In the genomic region with DNA sequence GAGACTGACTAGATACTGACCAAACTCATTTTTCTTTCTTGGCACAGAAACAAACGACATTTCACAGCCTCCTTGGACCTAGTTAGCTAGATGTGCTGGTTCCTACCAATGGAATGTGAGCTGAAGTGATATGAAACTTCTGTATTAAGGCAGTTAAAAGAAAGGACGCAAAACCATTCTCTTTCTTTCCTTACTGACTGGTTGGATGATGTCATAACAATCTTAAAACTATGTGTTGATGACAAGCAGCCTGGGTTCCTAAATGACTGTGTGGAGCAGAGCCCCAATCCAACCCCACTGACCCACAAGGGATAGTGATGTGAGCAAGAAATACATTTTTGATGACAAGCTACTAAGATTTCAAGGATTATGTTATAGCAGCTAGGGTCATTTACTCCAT, we compare ENCODE assay signal across 8 cellular contexts.
"Had no signal": no experiment of that assay in that cellular context is flagged by ENCODE, and none has a peak within 500 bp of the region (broad histone marks: within the 10 kb centered on the region; RNA-seq: fewer than 3 reads in every experiment).

No MANE protein-coding gene starts in this region.

- FAIRE-seq: G401.6, GM12878, GM12891, GM12892, GM18507, GM19239 had no signal

- ATAC-seq: GM12878 had no signal

- H3K4me3 ChIP-seq: GM12878 had no signal

- DNase-seq: GDM1, GF-D8 had no signal
